Comparison of ENCODE assay signal across 7 cellular contexts in the genomic region with DNA sequence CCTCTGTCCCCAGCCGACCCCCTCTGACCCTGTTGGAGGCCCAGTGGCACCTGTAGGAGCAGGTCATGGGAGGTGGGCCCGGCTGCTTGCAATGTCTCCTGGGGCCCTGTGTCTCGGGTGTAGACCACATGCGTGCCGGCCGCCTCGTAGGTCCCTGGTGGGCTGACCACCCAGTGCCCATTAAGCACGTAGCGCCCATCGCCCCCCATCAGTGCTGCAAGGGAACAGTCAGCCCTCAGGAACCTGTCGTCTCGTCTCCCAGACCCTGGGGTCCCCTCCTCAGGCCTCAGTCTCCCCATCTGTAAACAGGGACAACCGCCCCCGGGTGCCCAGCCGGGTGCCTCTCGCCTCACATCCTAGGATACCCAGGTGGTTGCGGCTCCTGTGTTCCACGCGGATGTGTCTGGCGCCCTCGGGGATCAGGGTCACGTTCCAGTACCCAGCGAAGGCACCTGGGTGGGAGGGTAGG. TPM values are rescaled to one million over a fixed set of nuclear protein-coding genes. Genes with fewer than 3 reads are reported as not detected.
DNase-seq lines count a peak whose midpoint lies in the region; ATAC-seq and TF ChIP-seq lines count a peak whose summit lies in the region.
"Had no signal": no experiment of that assay in that cellular context is flagged by ENCODE, and none has a peak within 500 bp of the region (broad histone marks: within the 10 kb centered on the region; RNA-seq: fewer than 3 reads in every experiment).

No MANE protein-coding gene starts in this region.

- CTCF ChIA-PET in IMR-90 (lab: Yijun Ruan, JAX) = no interaction called here

- H3K27me3 ChIP-seq in IMR-90 (ENCODE audit: control insufficient read depth, insufficient read depth, low read length) (peaks cover 3% of the 10 kb centered on the region; the same call in 1 of the 2 replicates), esophagus (ENCODE audit: control insufficient read depth in 1 of 2, insufficient read depth in 2 of 2, low read length in 2 of 2) (peaks cover 0 to 4% of the 10 kb centered on the region in 2 donors), gastrocnemius medialis (peaks cover 0 to 7% (median 5%) of the 10 kb centered on the region in 3 donors)

- peak overlapping the region in 1 of 2 experiments; percentile 86; a peak in 2 of 4 replicates for H4K8ac ChIP-seq in IMR-90 (ENCODE audit: low read depth in 2 of 2, low read length in 2 of 2)

- TF ChIP-seq CTCF in IMR-90 (conservative IDR thresholded peaks at IDR 0.05; ENCODE audit: low read depth, low read length) (no peak), gastrocnemius medialis (IDR thresholded peaks at IDR 0.05 in 4 of 5, conservative IDR thresholded peaks at IDR 0.05 in 1 of 5) (no peak), GM10266 (IDR thresholded peaks at IDR 0.05; ENCODE audit: control insufficient read depth, insufficient read depth, low read depth, missing control alignments) (no peak)

- H3K36me3 ChIP-seq in IMR-90 (ENCODE audit: control insufficient read depth, insufficient read depth, low read length) (peaks cover 13% of the 10 kb centered on the region), esophagus (ENCODE audit: control insufficient read depth in 2 of 2, insufficient read depth in 2 of 2, low read length in 1 of 2) (no peaks in the 10 kb centered on the region), gastrocnemius medialis (no peaks in the 10 kb centered on the region)

- peak overlapping the region; percentile 90 for H2AK9ac ChIP-seq in IMR-90 (replicated peaks; ENCODE audit: low read depth, low read length, poor library complexity)

- H3K23ac ChIP-seq in IMR-90 (ENCODE audit: low read depth, low read length) = no peak overlapping the region

- BruUV-seq in IMR-90 (replicated peaks; lab: Mats Ljungman, UMichigan) = no TSS peak

- in situ Hi-C loops in IMR-90 (cut with MboI; ENCODE audit: low sequenced_read_pairs) (no loop called here), gastrocnemius medialis (cut with MboI; ENCODE audit: low sequenced_read_pairs in 4 of 4) (no loop called here)

- peak overlapping the region; percentile 45; the same call in 1 of the 2 replicates for H4K91ac ChIP-seq in IMR-90 (ENCODE audit: insufficient read depth, low read depth, low read length)

- H4K20me1 ChIP-seq in IMR-90 (ENCODE audit: insufficient read depth, low read length) = no peaks in the 10 kb centered on the region; the same call in 1 of the 2 replicates

- H3K4me2 ChIP-seq in IMR-90 (ENCODE audit: low read depth, low read length) = peak overlapping the region; percentile 37

- H3K18ac ChIP-seq in IMR-90 (ENCODE audit: low read depth, low read length) = no peak overlapping the region

- 87% methylated on average over 12 of the region's 23 CpGs; no CpG with 5 or more reads in 1 of the 2 experiments for WGBS in IMR-90 (ENCODE audit: extremely low coverage in 2 of 2, insufficient read length in 1 of 2), 2 experiments
- 62 to 68% methylated on average over 23 of the region's 23 CpGs for WGBS in esophagus, 2 donors

- H3K9ac ChIP-seq in IMR-90 (ENCODE audit: low read depth, low read length) = no peak overlapping the region

- POLR2A ChIA-PET in IMR-90 (lab: Charles Lee; ENCODE audit: unreplicated experiment) = no interaction called here

- no peak for TF ChIP-seq RAD21 in IMR-90 (IDR thresholded peaks at IDR 0.05; ENCODE audit: low read length)

- TF ChIP-seq POLR2A in IMR-90 (IDR thresholded peaks at IDR 0.05; ENCODE audit: low read depth, low read length) (no peak), gastrocnemius medialis (IDR thresholded peaks at IDR 0.05) (no peak)

- H3K4ac ChIP-seq in IMR-90 (ENCODE audit: low read depth, low read length) = peak overlapping the region; percentile 48

- peaks cover 7% of the 10 kb centered on the region for H3K4me1 ChIP-seq in IMR-90 (ENCODE audit: control insufficient read depth, insufficient read depth, low read length)
- peaks cover 11 to 31% of the 10 kb centered on the region in 2 donors for H3K4me1 ChIP-seq in esophagus (ENCODE audit: control insufficient read depth in 2 of 2, insufficient read depth in 2 of 2, low read length in 1 of 2)
- H3K4me1 ChIP-seq in gastrocnemius medialis = peaks cover 4 to 27% of the 10 kb centered on the region in 2 donors

- peak overlapping the region; percentile 98 for H2AFZ ChIP-seq in IMR-90 (replicated peaks; ENCODE audit: low read length, poor library complexity)

- no peak overlapping the region for H2BK120ac ChIP-seq in IMR-90 (ENCODE audit: low read depth, low read length)

- H2AK5ac ChIP-seq in IMR-90 (ENCODE audit: low read depth, low read length) = peak overlapping the region; percentile 74; the same call in 1 of the 2 replicates

- H3K27ac ChIP-seq in IMR-90 (ENCODE audit: insufficient read depth, low read length) (0 out of 2 replicates have a peak overlapping the region, but pooled peaks have one; percentile 8), esophagus (ENCODE audit: low read depth in 2 of 2, low read length in 1 of 2) (peak overlapping the region; percentile 75 to 88), gastrocnemius medialis (peak overlapping the region; percentile 82 to 99 (median 92))

- peaks cover 4 to 9% of the 10 kb centered on the region in 2 experiments; a peak in 1 of 4 replicates for H3K79me1 ChIP-seq in IMR-90 (ENCODE audit: low read depth in 1 of 2, low read length in 2 of 2)

- DNase-seq in IMR-90 = no peak
- no peak for DNase-seq in gastrocnemius medialis
- DNase-seq in stimulated activated CD4-positive, alpha-beta T cell treated with anti-CD3 and anti-CD28 coated beads, Interleukin-1b, Interleukin-23, amount 100 ng/mL, for 48 hours = no peak
- no peak for DNase-seq in GM10266 (ENCODE audit: extremely low spot score)

- no peak overlapping the region for H3K56ac ChIP-seq in IMR-90 (ENCODE audit: extremely low read depth, insufficient read depth, low read length)

- H2BK20ac ChIP-seq in IMR-90 (ENCODE audit: low read depth, low read length) = no peak overlapping the region

- no peak overlapping the region for H2BK15ac ChIP-seq in IMR-90 (ENCODE audit: low read depth, low read length)

- peak overlapping the region; percentile 43 for H2BK5ac ChIP-seq in IMR-90 (ENCODE audit: low read depth, low read length, poor library complexity, severe bottlenecking)

- intact Hi-C loops in IMR-90 (cut with micrococcal nuclease) (no loop called here), gastrocnemius medialis (cut with DNase I; ENCODE audit: low total_unique reads) (loop anchor here (1.0 kb wide), 1 partner anchor 28 kb away; a partner anchor contains a TSS)

- H4K5ac ChIP-seq in IMR-90 (ENCODE audit: low read depth, low read length) = peak overlapping the region; percentile 37

- no peak overlapping the region for H3K14ac ChIP-seq in IMR-90 (replicated peaks; ENCODE audit: low read depth, low read length)

- dilution Hi-C loops in IMR-90 (cut with HindIII; ENCODE audit: low sequenced_read_pairs, unreplicated experiment) = no loop called here

- H3K4me3 ChIP-seq in IMR-90 (ENCODE audit: insufficient read depth, low read depth, low read length) (no peak overlapping the region), esophagus (ENCODE audit: low read depth in 1 of 2, low read length in 2 of 2) (no peak overlapping the region), gastrocnemius medialis (peak overlapping the region in 3 of 4 donors; percentile 42 to 61 (median 57))

- H3K9me3 ChIP-seq in IMR-90 (ENCODE audit: control insufficient read depth, insufficient read depth, low read length) = no peaks in the 10 kb centered on the region
- H3K9me3 ChIP-seq in esophagus (ENCODE audit: control insufficient read depth in 2 of 2, insufficient read depth in 1 of 2, low read depth in 1 of 2, low read length in 1 of 2) = no peaks in the 10 kb centered on the region
- no peaks in the 10 kb centered on the region for H3K9me3 ChIP-seq in gastrocnemius medialis

- ATAC-seq in IMR-90 (ENCODE audit: low read depth) = no peak
- no peak for ATAC-seq in gastrocnemius medialis
- no peak for ATAC-seq in HG03469 (IDR thresholded peaks at IDR 0.05; ENCODE audit: unreplicated experiment)

- H3K9me1 ChIP-seq in IMR-90 (ENCODE audit: insufficient read depth, low read length) = no peaks in the 10 kb centered on the region; the same call in 1 of the 2 replicates

TF ChIP-seq in IMR-90, 13 proteins besides CTCF, POLR2A, EP300 and RAD21 (continues in another document):
- TF ChIP-seq MXI1 (IDR thresholded peaks at IDR 0.05; ENCODE audit: borderline replicate concordance, low read depth, low read length) = no peak

RNA-seq across cellular contexts. Expression of a gene that starts 5.6 kb away (rescaled TPM):
- 0.83 and 0.90 TPM in 2 replicates for total RNA-seq in IMR-90 (2012; rRNA removed)
- 10.8 and 13.4 TPM in 2 replicates for polyA plus RNA-seq in IMR-90 (2012; rRNA removed)
- 7.7 and 13.2 TPM in 2 replicates for polyA plus RNA-seq in IMR-90 (2012; cell fraction: cytosol; rRNA removed)
- 31.7 and 79.5 TPM in 2 replicates for polyA plus RNA-seq in IMR-90 (2012; cell fraction: nucleus; rRNA removed; ENCODE audit: low replicate concordance)
- 10 to 100 TPM; 10.9 to 13.0 TPM for polyA plus RNA-seq in esophagus
- total RNA-seq in gastrocnemius medialis = 1 to 10 TPM in 3 of 4 donors, under 1 TPM in 1; 0.41 to 6.5 (median 3.0) TPM

RNA-seq across cellular contexts. Expression of a gene that starts 16.2 kb away (rescaled TPM):
- total RNA-seq in IMR-90 (2012; rRNA removed) (1.3 and 1.7 TPM in 2 replicates), gastrocnemius medialis (1 to 10 TPM; 1.1 to 2.3 (median 1.5) TPM)
- polyA plus RNA-seq in IMR-90 (2012; rRNA removed) (2.2 and 3.2 TPM in 2 replicates), esophagus (10 to 100 TPM; 10.1 to 14.4 TPM)
- polyA plus RNA-seq in IMR-90 (2012; cell fraction: cytosol; rRNA removed) = 2.8 and 4.8 TPM in 2 replicates
- 2.0 and 2.7 TPM in 2 replicates for polyA plus RNA-seq in IMR-90 (2012; cell fraction: nucleus; rRNA removed; ENCODE audit: low replicate concordance)

RNA-seq across cellular contexts. Expression of a gene that starts 16.7 kb away (rescaled TPM):
- total RNA-seq in IMR-90 (2012; rRNA removed) (not detected in 2 replicates), gastrocnemius medialis (not detected)
- polyA plus RNA-seq in IMR-90 (2012; rRNA removed) (0.04 TPM in 1 of 2 replicates, not detected in the other), esophagus (under 1 TPM; 0.13 to 0.53 TPM)
- 0.05 TPM in 1 of 2 replicates, not detected in the other for polyA plus RNA-seq in IMR-90 (2012; cell fraction: cytosol; rRNA removed)
- polyA plus RNA-seq in IMR-90 (2012; cell fraction: nucleus; rRNA removed; ENCODE audit: low replicate concordance) = 0.76 and 1.1 TPM in 2 replicates
- total RNA-seq: frontal cortex had no signal

RNA-seq across cellular contexts. Expression of a gene that starts 17.1 kb away (rescaled TPM):
- total RNA-seq in IMR-90 (2012; rRNA removed) (0.56 and 0.72 TPM in 2 replicates), gastrocnemius medialis (under 1 TPM; 0.12 to 0.60 (median 0.37) TPM)
- polyA plus RNA-seq in IMR-90 (2012; rRNA removed) (1.7 and 2.9 TPM in 2 replicates), esophagus (1 to 10 TPM; 1.9 to 4.0 TPM)
- 0.29 and 1.2 TPM in 2 replicates for polyA plus RNA-seq in IMR-90 (2012; cell fraction: cytosol; rRNA removed)
- polyA plus RNA-seq in IMR-90 (2012; cell fraction: nucleus; rRNA removed; ENCODE audit: low replicate concordance) = 31.5 and 85.3 TPM in 2 replicates

RNA-seq across cellular contexts. Expression of a gene that starts 28.2 kb away (rescaled TPM):
- total RNA-seq in IMR-90 (2012; rRNA removed) (10.4 and 10.6 TPM in 2 replicates), gastrocnemius medialis (10 to 100 TPM; 18.7 to 25.7 (median 19.9) TPM)
- polyA plus RNA-seq in IMR-90 (2012; rRNA removed) (34.9 and 40.8 TPM in 2 replicates), esophagus (10 to 100 TPM; 17.8 to 28.1 TPM)
- polyA plus RNA-seq in IMR-90 (2012; cell fraction: cytosol; rRNA removed) = 36.9 and 49.4 TPM in 2 replicates
- polyA plus RNA-seq in IMR-90 (2012; cell fraction: nucleus; rRNA removed; ENCODE audit: low replicate concordance) = 25.0 and 47.9 TPM in 2 replicates

Comparison
In these comparisons a context has a peak if more than half of its experiments do, and no peak if none do; other contexts are left out.
1. H3K27ac ChIP-seq: peak in every context shown above with its lines; median percentile 92 in gastrocnemius medialis; 82 in esophagus; 8 in IMR-90.
2. H3K4me3 ChIP-seq: peak in gastrocnemius medialis (3 of 4); none in IMR-90 (single experiment) and esophagus (0 of 2).